ENCODE assay signal across 10 cellular contexts in the genomic region with DNA sequence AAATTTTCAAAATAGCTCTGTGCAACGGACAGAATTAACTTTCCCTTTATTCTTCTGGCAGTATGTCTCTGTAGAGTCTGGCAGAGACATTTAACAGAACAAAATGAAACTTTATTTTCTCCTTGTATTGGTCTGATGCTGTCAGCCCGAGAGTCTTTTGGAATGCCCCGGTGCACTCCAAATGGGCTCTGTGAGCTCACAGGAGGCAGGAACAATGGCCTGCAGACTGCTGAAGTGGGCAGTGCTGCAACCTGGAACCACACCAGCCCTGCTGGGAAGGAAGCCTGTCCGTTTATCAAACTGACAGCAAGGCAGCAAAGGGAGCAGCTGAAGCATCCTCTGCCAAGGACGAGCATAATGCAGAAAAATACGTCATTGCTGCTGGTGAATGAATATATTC.
DNase-seq lines count a peak whose midpoint lies in the region; ATAC-seq and TF ChIP-seq lines count a peak whose summit lies in the region.
"Had no signal": no experiment of that assay in that cellular context is flagged by ENCODE, and none has a peak within 500 bp of the region (broad histone marks: within the 10 kb centered on the region; RNA-seq: fewer than 3 reads in every experiment).

No MANE protein-coding gene starts in this region.

- H4K8ac ChIP-seq in trophoblast cell (ENCODE audit: low read depth, low read length) = no peak overlapping the region

- no peaks in the 10 kb centered on the region for H3K27me3 ChIP-seq in ACC112 (ENCODE audit: insufficient read depth, low read length)
- no peaks in the 10 kb centered on the region for H3K27me3 ChIP-seq in ascending aorta
- no peaks in the 10 kb centered on the region for H3K27me3 ChIP-seq in left ventricle myocardium inferior (ENCODE audit: low read depth)
- no peaks in the 10 kb centered on the region for H3K27me3 ChIP-seq in trophoblast cell (ENCODE audit: insufficient read depth, low read length)

- H3K79me2 ChIP-seq in ACC112 (ENCODE audit: control insufficient read depth, insufficient read depth, low read length, unreplicated experiment) = no peaks in the 10 kb centered on the region
- H3K79me2 ChIP-seq in trophoblast cell (ENCODE audit: control insufficient read depth, insufficient read depth, low read length, poor library complexity) = peaks cover 1% of the 10 kb centered on the region

- no peaks in the 10 kb centered on the region for H3K36me3 Mint-ChIP-seq in stimulated activated memory B cell treated with anti-CD40 and anti-IgM and Interleukin-4, amounts not matched to agents 10 μg/mL and 1 μg/mL and 100 μg/mL, for 72 hours
- H3K36me3 Mint-ChIP-seq: natural killer cell treated with Interleukin-12 subunit alpha and Interleukin-12 subunit beta and Interleukin-15 and Interleukin-18, amount 100 ng/mL, for 72 hours had no signal

- H3K79me1 ChIP-seq in trophoblast cell (ENCODE audit: low read length) = no peaks in the 10 kb centered on the region

- H2BK5ac ChIP-seq in trophoblast cell (ENCODE audit: low read depth, low read length, poor library complexity) = no peak overlapping the region

- H3K4me1 ChIP-seq in ACC112 (ENCODE audit: control insufficient read depth, insufficient read depth, low read length, unreplicated experiment) (peaks cover 14% of the 10 kb centered on the region), ascending aorta (peaks cover 0 to 17% of the 10 kb centered on the region in 2 donors), left ventricle myocardium inferior (peaks cover 33% of the 10 kb centered on the region), trophoblast cell (ENCODE audit: control insufficient read depth in 1 of 2, insufficient read depth in 2 of 2, low read length in 2 of 2) (peaks cover 2 to 4% of the 10 kb centered on the region in 2 experiments)

- H3K4me3 ChIP-seq in ACC112 (ENCODE audit: low read depth, low read length) = peak overlapping the region; percentile 39
- H3K4me3 ChIP-seq in ascending aorta = peak overlapping the region; percentile 32 to 40
- peak overlapping the region; percentile 38 for H3K4me3 ChIP-seq in left ventricle myocardium inferior
- H3K4me3 ChIP-seq in trophoblast cell (ENCODE audit: low read depth, low read length) = no peak overlapping the region

- no peak for DNase-seq in ascending aorta (ENCODE audit: low spot score in 2 of 2)
- peak; percentile 51 for DNase-seq in left ventricle myocardium inferior
- peak; percentile 35 for DNase-seq in pons (ENCODE audit: low spot score)
- DNase-seq in trophoblast cell = no peak
- no peak for DNase-seq in HuH-7 (ENCODE audit: low spot score)
- DNase-seq in SIG-M5 treated with dmso at 0.1 percent for 504 hours (lab: John Stamatoyannopoulos, UW; ENCODE audit: unreplicated experiment) = no peak
- DNase-seq: activated B cell treated with CpG ODN at 0.5 μM for 24 hours had no signal

- no peak overlapping the region for H3K4me2 ChIP-seq in trophoblast cell (ENCODE audit: low read length)

- no peaks in the 10 kb centered on the region for H3K9me3 Mint-ChIP-seq in stimulated activated memory B cell treated with anti-CD40 and anti-IgM and Interleukin-4, amounts not matched to agents 10 μg/mL and 1 μg/mL and 100 μg/mL, for 72 hours
- H3K9me3 Mint-ChIP-seq: activated B cell treated with CpG ODN at 0.5 μM for 24 hours; natural killer cell treated with Interleukin-12 subunit alpha and Interleukin-12 subunit beta and Interleukin-15 and Interleukin-18, amount 100 ng/mL, for 72 hours had no signal

- no peak overlapping the region for H3K27ac Mint-ChIP-seq in stimulated activated memory B cell treated with anti-CD40 and anti-IgM and Interleukin-4, amounts not matched to agents 10 μg/mL and 1 μg/mL and 100 μg/mL, for 72 hours
- H3K27ac Mint-ChIP-seq: activated B cell treated with CpG ODN at 0.5 μM for 24 hours; natural killer cell treated with Interleukin-12 subunit alpha and Interleukin-12 subunit beta and Interleukin-15 and Interleukin-18, amount 100 ng/mL, for 72 hours had no signal

- no peak overlapping the region for H2BK120ac ChIP-seq in trophoblast cell (ENCODE audit: insufficient read depth, low read length, poor library complexity)

- no peak overlapping the region for H4K12ac ChIP-seq in trophoblast cell (ENCODE audit: low read depth, low read length)

- H2AFZ ChIP-seq in ACC112 (ENCODE audit: low read length, unreplicated experiment) (peak overlapping the region; percentile 72), trophoblast cell (ENCODE audit: insufficient read depth, low read length, poor library complexity) (no peak overlapping the region)

- H2BK12ac ChIP-seq in trophoblast cell (ENCODE audit: low read length) = no peak overlapping the region

- H3K23ac ChIP-seq in trophoblast cell (ENCODE audit: low read length) = no peak overlapping the region

- H3K4me3 Mint-ChIP-seq in stimulated activated memory B cell treated with anti-CD40 and anti-IgM and Interleukin-4, amounts not matched to agents 10 μg/mL and 1 μg/mL and 100 μg/mL, for 72 hours = no peak overlapping the region
- H3K4me3 Mint-ChIP-seq: activated B cell treated with CpG ODN at 0.5 μM for 24 hours; natural killer cell treated with Interleukin-12 subunit alpha and Interleukin-12 subunit beta and Interleukin-15 and Interleukin-18, amount 100 ng/mL, for 72 hours had no signal

- H3K4ac ChIP-seq in trophoblast cell (ENCODE audit: low read depth, low read length) = no peak overlapping the region

- no peak overlapping the region for H3K27ac ChIP-seq in ACC112 (ENCODE audit: low read depth, low read length)
- H3K27ac ChIP-seq in ascending aorta = peak overlapping the region; percentile 54 to 58
- peak overlapping the region; percentile 66 for H3K27ac ChIP-seq in left ventricle myocardium inferior (replicated peaks)
- no peak overlapping the region for H3K27ac ChIP-seq in trophoblast cell (ENCODE audit: low read depth, low read length)

- no peak for TF ChIP-seq CTCF in ascending aorta (IDR thresholded peaks at IDR 0.05)
- no peak for TF ChIP-seq CTCF in left ventricle myocardium inferior (IDR thresholded peaks at IDR 0.05; ENCODE audit: borderline replicate concordance)

- no CpG with 5 or more reads among the region's 6 CpGs for WGBS in trophoblast cell (ENCODE audit: extremely low coverage, insufficient coverage, insufficient read length)

- no peak overlapping the region for H2AK5ac ChIP-seq in trophoblast cell (ENCODE audit: low read length)

- no peak overlapping the region for H3K14ac ChIP-seq in trophoblast cell (ENCODE audit: low read length)

- H3K36me3 ChIP-seq in ACC112 (ENCODE audit: insufficient read depth, low read length) (no peaks in the 10 kb centered on the region), ascending aorta (no peaks in the 10 kb centered on the region), left ventricle myocardium inferior (no peaks in the 10 kb centered on the region), trophoblast cell (ENCODE audit: control insufficient read depth in 1 of 2, insufficient read depth in 2 of 2, low read length in 2 of 2) (no peaks in the 10 kb centered on the region)

- H3K27me3 Mint-ChIP-seq in stimulated activated memory B cell treated with anti-CD40 and anti-IgM and Interleukin-4, amounts not matched to agents 10 μg/mL and 1 μg/mL and 100 μg/mL, for 72 hours = peaks cover 10% of the 10 kb centered on the region

- ATAC-seq in stimulated activated memory B cell treated with anti-CD40 and anti-IgM and Interleukin-4, amounts not matched to agents 10 μg/mL and 1 μg/mL and 100 μg/mL, for 72 hours = no peak
- ATAC-seq: natural killer cell treated with Interleukin-12 subunit alpha and Interleukin-12 subunit beta and Interleukin-15 and Interleukin-18, amount 100 ng/mL, for 72 hours had no signal

- H3K9me3 ChIP-seq in ascending aorta = no peaks in the 10 kb centered on the region
- no peaks in the 10 kb centered on the region for H3K9me3 ChIP-seq in left ventricle myocardium inferior (replicated peaks)
- H3K9me3 ChIP-seq in trophoblast cell (ENCODE audit: insufficient read depth, low read depth, low read length) = no peaks in the 10 kb centered on the region

- no peaks in the 10 kb centered on the region for H3K4me1 Mint-ChIP-seq in stimulated activated memory B cell treated with anti-CD40 and anti-IgM and Interleukin-4, amounts not matched to agents 10 μg/mL and 1 μg/mL and 100 μg/mL, for 72 hours
- H3K4me1 Mint-ChIP-seq: activated B cell treated with CpG ODN at 0.5 μM for 24 hours had no signal

- no peak overlapping the region for H3K9ac ChIP-seq in trophoblast cell (ENCODE audit: low read length)

- H3K18ac ChIP-seq in trophoblast cell (ENCODE audit: low read length) = no peak overlapping the region

- intact Hi-C loops in ascending aorta (cut with DNase I) = loop anchor here (10.0 kb wide), 1 partner anchor 288 kb away; no protein-coding TSS in a partner anchor
- intact Hi-C loops in left ventricle myocardium inferior (cut with micrococcal nuclease) = no loop called here

- H4K91ac ChIP-seq in trophoblast cell (ENCODE audit: low read depth, low read length) = no peak overlapping the region

Comparison
In these comparisons a context has a peak if more than half of its experiments do, and no peak if none do; other contexts are left out.
1. H3K27ac ChIP-seq: peak in ascending aorta (2 of 2) and left ventricle myocardium inferior (single experiment); none in ACC112 (single experiment) and trophoblast cell (single experiment).
2. DNase-seq: peak in left ventricle myocardium inferior (single experiment) and pons (single experiment); none in ascending aorta (0 of 2), trophoblast cell (0 of 2), HuH-7 (single experiment) and SIG-M5 treated with dmso at 0.1 percent for 504 hours (single experiment).